9 cellular contexts compared by ENCODE assay signal in genomic region chr10:88091490-88092061, GRCh38.
DNase-seq lines count a peak whose midpoint lies in the region; ATAC-seq and TF ChIP-seq lines count a peak whose summit lies in the region.
"Had no signal": no experiment of that assay in that cellular context is flagged by ENCODE, and none has a peak within 500 bp of the region (broad histone marks: within the 10 kb centered on the region; RNA-seq: fewer than 3 reads in every experiment).

No MANE protein-coding gene starts in this region.

- H3K79me2 ChIP-seq in smooth muscle cell (ENCODE audit: low read depth): no peaks in the 10 kb centered on the region

- 77 to 88% (median 83%) methylated on average over 4 of the region's 4 CpGs for WGBS in adrenal gland, 4 donors
- WGBS in smooth muscle cell (ENCODE audit: low lambda C conversion rate): 77% methylated on average over 4 of the region's 4 CpGs

- TF ChIP-seq CTCF in adrenal gland (IDR thresholded peaks at IDR 0.05) (no peak), smooth muscle cell (IDR thresholded peaks at IDR 0.05; ENCODE audit: borderline replicate concordance, insufficient read depth, poor library complexity, severe bottlenecking) (no peak)

- TF ChIP-seq POLR2A in adrenal gland (IDR thresholded peaks at IDR 0.05): no peak

- no peak overlapping the region for H3K4me2 ChIP-seq in smooth muscle cell

- intact Hi-C loops in adrenal gland (cut with DNase I): no loop called here

- no peak overlapping the region for H2AFZ ChIP-seq in smooth muscle cell (ENCODE audit: low read depth)

- H4K20me1 ChIP-seq in smooth muscle cell (ENCODE audit: low read depth): no peaks in the 10 kb centered on the region

- peak; percentile 53 for DNase-seq in activated CD4-positive, CD25-positive, alpha-beta regulatory T cell treated with anti-CD3 and anti-CD28 coated beads, Interleukin-2, amount 50 U/mL, for 72 hours
- peak; percentile 64 for DNase-seq in stimulated activated naive CD8-positive, alpha-beta T cell treated with anti-CD3 and anti-CD28 coated beads, Interleukin-15, Interleukin-2, amounts not matched to agents 100 U/mL and 50 U/mL, for 24 hours
- DNase-seq in adrenal gland (no peak), NCI-H1048 (lab: John Stamatoyannopoulos, UW) (no peak), smooth muscle cell (lab: John Stamatoyannopoulos, UW; ENCODE audit: unreplicated experiment) (no peak)

- H3K4me3 ChIP-seq in adrenal gland (no peak overlapping the region), smooth muscle cell (no peak overlapping the region)
- H3K4me3 ChIP-seq: lung had no signal

- ATAC-seq in GM19351 (IDR thresholded peaks at IDR 0.05; ENCODE audit: unreplicated experiment) (peak; percentile 84), HG03342 (IDR thresholded peaks at IDR 0.05; ENCODE audit: unreplicated experiment) (peak; percentile 83), esophagus mucosa (peak; percentile 90)
- ATAC-seq in stimulated activated naive CD8-positive, alpha-beta T cell treated with anti-CD3 and anti-CD28 coated beads, Interleukin-15, Interleukin-2, amounts not matched to agents 100 U/mL and 50 U/mL, for 24 hours: peak; percentile 94

- H3K4me1 ChIP-seq in adrenal gland (replicated peaks in 1 of 2) (no peaks in the 10 kb centered on the region), smooth muscle cell (ENCODE audit: low read depth) (no peaks in the 10 kb centered on the region)

- H3K36me3 ChIP-seq in adrenal gland (replicated peaks in 1 of 2) (no peaks in the 10 kb centered on the region), smooth muscle cell (ENCODE audit: low read depth) (no peaks in the 10 kb centered on the region)

- no peak overlapping the region for H3K9ac ChIP-seq in smooth muscle cell (ENCODE audit: low read depth)

- no peak overlapping the region for H3K27ac ChIP-seq in adrenal gland
- H3K27ac ChIP-seq in smooth muscle cell (ENCODE audit: low read depth): no peak overlapping the region

- peaks cover 6% of the 10 kb centered on the region for H3F3A ChIP-seq in smooth muscle cell (ENCODE audit: low read depth)

- no peaks in the 10 kb centered on the region for H3K9me3 ChIP-seq in adrenal gland (replicated peaks in 1 of 3)
- H3K9me3 ChIP-seq in smooth muscle cell (replicated peaks; ENCODE audit: low read depth): no peaks in the 10 kb centered on the region

- H3K27me3 ChIP-seq in adrenal gland (no peaks in the 10 kb centered on the region), smooth muscle cell (ENCODE audit: low read depth) (no peaks in the 10 kb centered on the region)

Comparison
In these comparisons a context has a peak if more than half of its experiments do, and no peak if none do; other contexts are left out.
1. DNase-seq: peak in activated CD4-positive, CD25-positive, alpha-beta regulatory T cell treated with anti-CD3 and anti-CD28 coated beads, Interleukin-2, amount 50 U/mL, for 72 hours (single experiment) and stimulated activated naive CD8-positive, alpha-beta T cell treated with anti-CD3 and anti-CD28 coated beads, Interleukin-15, Interleukin-2, amounts not matched to agents 100 U/mL and 50 U/mL, for 24 hours (single experiment); none in adrenal gland (0 of 7), NCI-H1048 (single experiment) and smooth muscle cell (single experiment).
2. Peak in every context shown above with its lines, with median percentiles within 50 percentile points of each other: ATAC-seq.